6 cellular contexts compared by ENCODE assay signal in the genomic region with DNA sequence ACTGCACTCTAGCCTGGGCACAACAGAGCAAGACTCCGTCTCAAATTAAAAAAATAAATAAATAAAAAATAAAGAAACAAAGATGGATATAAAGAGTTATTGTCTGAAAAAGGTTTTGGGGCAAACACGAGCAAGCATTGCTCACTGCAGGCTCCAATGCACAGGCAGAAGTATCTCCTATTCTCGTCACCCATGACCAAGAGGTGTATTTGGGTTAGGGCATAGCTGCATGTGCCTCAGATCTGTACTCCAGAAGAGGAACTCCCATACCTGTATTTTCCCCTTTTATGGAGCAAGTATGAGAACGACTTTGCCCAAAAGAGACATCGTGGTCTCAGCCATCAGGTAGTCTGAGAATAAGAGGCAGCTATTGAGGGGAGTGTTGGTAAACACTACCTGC.
"Had no signal": no experiment of that assay in that cellular context is flagged by ENCODE, and none has a peak within 500 bp of the region (broad histone marks: within the 10 kb centered on the region; RNA-seq: fewer than 3 reads in every experiment).

No MANE protein-coding gene starts in this region.

- H3K27ac ChIP-seq: HL-60 had no signal

- H3K4me3 ChIP-seq: GM23338, K562 had no signal

- ATAC-seq: GM23338, HepG2, K562 had no signal

- H3K4me3 Mint-ChIP-seq: GM23338, H9 had no signal

- H3K9me3 Mint-ChIP-seq: GM23338, H9 had no signal

- H3K4me2 ChIP-seq: GM23338 had no signal

- H3K27ac Mint-ChIP-seq: GM23338 had no signal

- DNase-seq: H9, HCEC 1CT had no signal
